In the genomic region with DNA sequence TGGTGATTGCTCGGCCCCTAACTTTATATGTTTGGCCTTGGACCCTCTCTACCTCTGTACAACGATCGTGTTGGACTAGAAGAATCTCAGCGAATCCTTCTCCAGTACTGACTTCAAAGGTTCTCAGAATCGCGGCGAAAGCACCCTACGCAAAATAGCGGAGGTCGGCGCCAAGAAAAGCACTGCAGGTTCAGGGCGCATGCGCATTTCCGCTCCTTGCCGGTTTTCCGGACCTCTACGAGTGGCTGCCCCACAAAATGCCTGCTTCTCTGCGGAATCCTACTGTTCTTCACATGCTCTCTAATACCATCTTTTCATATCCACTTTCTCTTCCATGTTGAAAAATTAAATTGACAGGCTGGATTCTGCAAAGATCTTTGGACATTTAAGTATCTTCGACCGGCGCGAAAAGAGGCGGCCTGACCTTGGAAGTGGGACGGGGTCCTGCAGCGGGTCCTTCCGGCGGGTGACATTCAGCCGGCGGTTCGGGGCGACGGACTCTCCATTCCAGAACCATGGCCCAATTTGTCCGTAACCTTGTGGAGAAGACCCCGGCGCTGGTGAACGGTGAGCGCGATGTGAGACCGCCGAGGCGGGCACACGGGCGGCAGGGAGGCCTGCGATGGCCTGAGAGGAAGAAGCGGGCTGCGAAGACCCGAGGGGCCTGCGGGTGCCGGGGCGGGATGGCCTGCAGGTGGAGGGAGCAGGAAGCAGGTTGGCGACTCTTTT, we compare ENCODE assay signal across 8 cellular contexts. TPM values are rescaled to one million over a fixed set of nuclear protein-coding genes. Genes with fewer than 3 reads are reported as not detected.
A peak's percentile ranks its signal among the peaks of the same experiment; 100 is the strongest.
DNase-seq lines count a peak whose midpoint lies in the region; ATAC-seq and TF ChIP-seq lines count a peak whose summit lies in the region.

A gene with protein sequence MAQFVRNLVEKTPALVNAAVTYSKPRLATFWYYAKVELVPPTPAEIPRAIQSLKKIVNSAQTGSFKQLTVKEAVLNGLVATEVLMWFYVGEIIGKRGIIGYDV (plus strand): TSS at position 456 of the 729 bp plus-strand sequence. CDS start 60 bp downstream, at position 516.

- H3K36me3 Mint-ChIP-seq in T-helper 1 cell treated with Interleukin-12 subunit alpha and Interleukin-12 subunit beta and Interleukin-4 antibody, amounts not matched to agents 30 μg/mL and 1 μg/mL, for 36 hours (ENCODE audit: low read depth) = peaks cover 34% of the 10 kb centered on the region

- no peaks in the 10 kb centered on the region for H3K27me3 ChIP-seq in upper lobe of left lung

- intact Hi-C loops in left cardiac atrium (cut with DNase I) (loop anchor here (5.0 kb wide), 2 partner anchors 36 to 86 kb away; partner anchors contain the start of gene KMT2A (in 1 of the 2)), posterior vena cava (cut with DNase I) (loop anchor here in 1 of 2 donors (5.0 kb wide), 1 partner anchor 86 kb away; no protein-coding TSS in a partner anchor)

- peak within 1 kb of the TSS; percentile 70 to 93 (median 86) for H3K4me3 ChIP-seq in upper lobe of left lung

- no peak for TF ChIP-seq EP300 in upper lobe of left lung (IDR thresholded peaks at IDR 0.05)

- peak within 1 kb of the TSS; percentile 83 to 90 (median 87) for H3K27ac ChIP-seq in upper lobe of left lung

- peak; percentile 89 for DNase-seq in GDM1 (lab: John Stamatoyannopoulos, UW)
- peak; percentile 84 for DNase-seq in NCI-H146 treated with DMSO at 0.1 percent for 48 hours (lab: John Stamatoyannopoulos, UW; ENCODE audit: unreplicated experiment)
- peak; percentile 81 for DNase-seq in amniotic epithelial cell (ENCODE audit: low read depth)
- DNase-seq in left cardiac atrium = peak; percentile 95
- DNase-seq in posterior vena cava (ENCODE audit: low spot score) = peak; percentile 97
- DNase-seq in upper lobe of left lung = peak; percentile 85 to 88

- 0 to 1% methylated on average over 23 to 49 of the region's 51 CpGs for WGBS in upper lobe of left lung, 2 donors

- peak within 1 kb of the TSS; percentile 92 for H3K4me3 Mint-ChIP-seq in T-helper 1 cell treated with Interleukin-12 subunit alpha and Interleukin-12 subunit beta and Interleukin-4 antibody, amounts not matched to agents 30 μg/mL and 1 μg/mL, for 36 hours

- H3K9me3 ChIP-seq in upper lobe of left lung = no peaks in the 10 kb centered on the region

- H3K4me1 ChIP-seq in upper lobe of left lung = peaks cover 20 to 35% (median 29%) of the 10 kb centered on the region in 4 donors

- peak in 2 of 6 experiments; percentile 17 to 22 for TF ChIP-seq CTCF in upper lobe of left lung (IDR thresholded peaks at IDR 0.05)

- H3K27ac Mint-ChIP-seq in T-helper 1 cell treated with Interleukin-12 subunit alpha and Interleukin-12 subunit beta and Interleukin-4 antibody, amounts not matched to agents 30 μg/mL and 1 μg/mL, for 36 hours = peak within 1 kb of the TSS; percentile 98

- ATAC-seq in HG02623 (IDR thresholded peaks at IDR 0.05; ENCODE audit: unreplicated experiment) (peak; percentile 51), left cardiac atrium (peak; percentile 85 to 88), upper lobe of left lung (ENCODE audit: low FRiP score in 2 of 2) (peak; percentile 89 to 95)

- no peaks in the 10 kb centered on the region for H3K27me3 Mint-ChIP-seq in T-helper 1 cell treated with Interleukin-12 subunit alpha and Interleukin-12 subunit beta and Interleukin-4 antibody, amounts not matched to agents 30 μg/mL and 1 μg/mL, for 36 hours (ENCODE audit: low read depth)

- TF ChIP-seq POLR2A in upper lobe of left lung (IDR thresholded peaks at IDR 0.05) = peak in 3 of 4 donors; percentile 49 to 71 (median 52)

- H3K36me3 ChIP-seq in upper lobe of left lung = peaks cover 0 to 30% (median 2%) of the 10 kb centered on the region in 4 donors

- no peaks in the 10 kb centered on the region for H3K9me3 Mint-ChIP-seq in T-helper 1 cell treated with Interleukin-12 subunit alpha and Interleukin-12 subunit beta and Interleukin-4 antibody, amounts not matched to agents 30 μg/mL and 1 μg/mL, for 36 hours

- peaks cover 56% of the 10 kb centered on the region for H3K4me1 Mint-ChIP-seq in T-helper 1 cell treated with Interleukin-12 subunit alpha and Interleukin-12 subunit beta and Interleukin-4 antibody, amounts not matched to agents 30 μg/mL and 1 μg/mL, for 36 hours (ENCODE audit: low read depth)

RNA-seq across cellular contexts. Expression of the gene that starts here (rescaled TPM):
- total RNA-seq in left cardiac atrium (100 to 1,000 TPM; 567 to 582 TPM), posterior vena cava (100 to 1,000 TPM; 121 to 146 TPM), upper lobe of left lung (100 to 1,000 TPM in 2 of 6 donors, 10 to 100 TPM in 4; 22.2 to 178 (median 58.0) TPM)

Comparison
In these comparisons a context has a peak if more than half of its experiments do, and no peak if none do; other contexts are left out.
1. Peak in every context shown above with its lines: DNase-seq, ATAC-seq, H3K4me3 ChIP-seq and H3K27ac ChIP-seq.